In genomic region chr19:14432817-14433453, GRCh38 we compare ENCODE assay signal across 8 cellular contexts. TPM values are rescaled to one million over a fixed set of nuclear protein-coding genes. Genes with fewer than 3 reads are reported as not detected.
A peak's percentile ranks its signal among the peaks of the same experiment; 100 is the strongest.
DNase-seq lines count a peak whose midpoint lies in the region; ATAC-seq and TF ChIP-seq lines count a peak whose summit lies in the region.

PKN1 (plus strand) TSS chr19:14433306; CDS start chr19:14433522, 216 bp downstream.

- H3K36me3 ChIP-seq in HAP-1 (replicated peaks) (peaks cover 10% of the 10 kb centered on the region; the same call in 1 of the 2 replicates), upper lobe of right lung (no peaks in the 10 kb centered on the region)

- peaks cover 11% of the 10 kb centered on the region for H3K4me1 ChIP-seq in HAP-1
- peaks cover 28% of the 10 kb centered on the region for H3K4me1 ChIP-seq in upper lobe of right lung

- H3K9me3 Mint-ChIP-seq in activated T-cell treated with anti-CD3 and anti-CD28 coated beads, Interleukin-2, amount 50 U/mL, for 72 hours: no peaks in the 10 kb centered on the region
- no peaks in the 10 kb centered on the region for H3K9me3 Mint-ChIP-seq in natural killer cell

- TF ChIP-seq CTCF in fibroblast of mammary gland (conservative IDR thresholded peaks at IDR 0.05; ENCODE audit: control insufficient read depth, insufficient read depth, low read depth, low read length) (no peak), natural killer cell (IDR thresholded peaks at IDR 0.05) (no peak), upper lobe of right lung (IDR thresholded peaks at IDR 0.05) (no peak)

- intact Hi-C loops in natural killer cell (cut with micrococcal nuclease): loop anchor here (1.0 kb wide), 1 partner anchor 43 kb away; no protein-coding TSS in a partner anchor
- intact Hi-C loops in upper lobe of right lung (cut with DNase I): no loop called here

- no peaks in the 10 kb centered on the region for H3K9me3 ChIP-seq in HAP-1
- H3K9me3 ChIP-seq in upper lobe of right lung: no peaks in the 10 kb centered on the region

- in situ Hi-C loops in Caki2 (cut with HindIII; ENCODE audit: low pct_unique_long_range_greater_than_20kb, low sequenced_read_pairs) (no loop called here), HAP-1 (cut with MboI; ENCODE audit: low sequenced_read_pairs) (no loop called here)

- H3K4me3 ChIP-seq in HAP-1 (peak within 1 kb of the TSS; percentile 59), fibroblast of mammary gland (ENCODE audit: control insufficient read depth, low read depth, low read length) (peak within 1 kb of the TSS; percentile 67), upper lobe of right lung (peak within 1 kb of the TSS; percentile 89)

- DNase-seq in Caki2 (ENCODE audit: low read depth) (no peak), HAP-1 (ENCODE audit: low spot score in 2 of 2) (peak; percentile 51 to 80), NCI-H774 (lab: John Stamatoyannopoulos, UW) (peak; percentile 68), fibroblast of mammary gland (ENCODE audit: low read depth) (no peak), natural killer cell (peak; percentile 56), upper lobe of right lung (peak; percentile 84), NOMO-1 treated with dmso at 0.1 percent for 144 hours (lab: John Stamatoyannopoulos, UW; ENCODE audit: unreplicated experiment) (no peak)
- DNase-seq in activated T-cell treated with anti-CD3 and anti-CD28 coated beads, Interleukin-2, amount 50 U/mL, for 72 hours: peak; percentile 67 to 78

- peaks cover 46% of the 10 kb centered on the region for H3K4me1 Mint-ChIP-seq in activated T-cell treated with anti-CD3 and anti-CD28 coated beads, Interleukin-2, amount 50 U/mL, for 72 hours (ENCODE audit: low read depth)
- peaks cover 24 to 38% of the 10 kb centered on the region in 2 donors for H3K4me1 Mint-ChIP-seq in natural killer cell

- no peaks in the 10 kb centered on the region for H3K27me3 Mint-ChIP-seq in activated T-cell treated with anti-CD3 and anti-CD28 coated beads, Interleukin-2, amount 50 U/mL, for 72 hours (ENCODE audit: low read depth)
- H3K27me3 Mint-ChIP-seq in natural killer cell (ENCODE audit: low read depth in 2 of 2): no peaks in the 10 kb centered on the region

- peak within 1 kb of the TSS; percentile 83 to 88 for H3K4me3 Mint-ChIP-seq in activated T-cell treated with anti-CD3 and anti-CD28 coated beads, Interleukin-2, amount 50 U/mL, for 72 hours
- peak within 1 kb of the TSS; percentile 90 for H3K4me3 Mint-ChIP-seq in natural killer cell

- H3K36me3 Mint-ChIP-seq in activated T-cell treated with anti-CD3 and anti-CD28 coated beads, Interleukin-2, amount 50 U/mL, for 72 hours (ENCODE audit: insufficient read depth in 2 of 2): no peaks in the 10 kb centered on the region
- no peaks in the 10 kb centered on the region for H3K36me3 Mint-ChIP-seq in natural killer cell

- H3K27ac Mint-ChIP-seq in activated T-cell treated with anti-CD3 and anti-CD28 coated beads, Interleukin-2, amount 50 U/mL, for 72 hours: peak within 1 kb of the TSS; percentile 90
- H3K27ac Mint-ChIP-seq in natural killer cell: peak within 1 kb of the TSS; percentile 97 to 100

- H3K27ac ChIP-seq in upper lobe of right lung: peak within 1 kb of the TSS; percentile 86

- ATAC-seq in activated T-cell treated with anti-CD3 and anti-CD28 coated beads, Interleukin-2, amount 50 U/mL, for 72 hours (replicated peaks in 1 of 2): peak; percentile 60 to 67
- ATAC-seq in natural killer cell: peak in 2 of 3 donors; percentile 6 to 31
- ATAC-seq in upper lobe of right lung: peak; percentile 71

- H3K27me3 ChIP-seq in HAP-1 (ENCODE audit: low read depth): no peaks in the 10 kb centered on the region
- no peaks in the 10 kb centered on the region for H3K27me3 ChIP-seq in upper lobe of right lung

RNA-seq across cellular contexts. Expression of gene PKN1, which starts in this region (rescaled TPM):
- 198 and 223 TPM in 2 replicates for total RNA-seq in Caki2 (2014; rRNA removed; shearing (Covaris generic); ENCODE audit: low replicate concordance)
- 100 to 1,000 TPM; 239 to 278 TPM for total RNA-seq in activated T-cell treated with anti-CD3 and anti-CD28 coated beads, Interleukin-2, amount 50 U/mL, for 72 hours
- total RNA-seq in natural killer cell (100 to 1,000 TPM; 323 to 351 (median 350) TPM), upper lobe of right lung (159 TPM)

Comparison
In these comparisons a context has a peak if more than half of its experiments do, and no peak if none do; other contexts are left out.
1. DNase-seq: peak in HAP-1 (2 of 2), NCI-H774 (single experiment), activated T-cell treated with anti-CD3 and anti-CD28 coated beads, Interleukin-2, amount 50 U/mL, for 72 hours (2 of 2), natural killer cell (single experiment) and upper lobe of right lung (single experiment); none in Caki2 (single experiment), fibroblast of mammary gland (single experiment) and NOMO-1 treated with dmso at 0.1 percent for 144 hours (single experiment).
2. ATAC-seq: peak in every context shown above with its lines; median percentile 71 in upper lobe of right lung; 64 in activated T-cell treated with anti-CD3 and anti-CD28 coated beads, Interleukin-2, amount 50 U/mL, for 72 hours; 18 in natural killer cell.
3. Peak in every context shown above with its lines, with median percentiles within 50 percentile points of each other: H3K4me3 ChIP-seq.